ENCODE assay signal across 13 cellular contexts in the genomic region with DNA sequence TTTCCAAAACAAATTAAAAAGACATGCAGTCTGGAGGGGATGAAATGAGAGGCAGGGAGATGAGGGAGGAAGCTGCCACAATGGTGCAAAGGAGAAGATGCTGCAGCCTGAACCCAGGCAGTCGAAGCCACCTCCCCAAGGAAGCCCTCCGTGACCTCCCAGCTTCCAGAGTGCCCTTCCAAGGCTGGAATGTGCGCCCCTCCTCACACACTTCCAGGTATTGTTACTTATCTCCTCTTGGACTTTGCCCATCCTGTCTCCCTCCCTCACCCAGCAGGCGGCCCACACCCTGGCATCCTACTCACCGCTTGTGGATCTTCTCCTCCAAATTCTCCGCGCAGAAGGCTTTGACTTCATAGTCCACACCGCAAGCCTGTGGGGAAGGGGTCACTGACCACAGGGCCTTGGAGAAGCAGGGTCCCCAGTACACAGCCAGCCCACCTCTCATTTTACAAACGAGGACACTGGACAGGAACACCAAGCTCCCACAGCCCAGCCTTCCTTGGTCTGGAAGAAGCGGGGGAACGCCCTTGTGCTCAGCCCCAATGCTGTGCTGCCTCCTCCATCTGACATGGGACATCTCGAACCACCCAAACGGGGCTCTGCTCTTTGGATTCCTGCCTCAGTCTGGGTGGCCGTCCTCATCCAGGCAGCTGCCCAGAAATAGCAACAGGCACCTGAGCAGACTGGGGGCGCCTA. TPM values are rescaled to one million over a fixed set of nuclear protein-coding genes. Genes with fewer than 3 reads are reported as not detected.
DNase-seq lines count a peak whose midpoint lies in the region; ATAC-seq and TF ChIP-seq lines count a peak whose summit lies in the region.
"Had no signal": no experiment of that assay in that cellular context is flagged by ENCODE, and none has a peak within 500 bp of the region (broad histone marks: within the 10 kb centered on the region; RNA-seq: fewer than 3 reads in every experiment).

No MANE protein-coding gene starts in this region.

- intact Hi-C loops in mucosa of descending colon (cut with DNase I, micrococcal nuclease) (loop anchor here (5.0 kb wide), 1 partner anchor 106 kb away; no protein-coding TSS in a partner anchor), vagina (cut with DNase I) (loop anchor here (5.0 to 10.0 kb wide), 2 partner anchors 36 to 244 kb away; a partner anchor contains a TSS)

- TF ChIP-seq CTCF in endothelial cell (IDR thresholded peaks at IDR 0.05; ENCODE audit: unreplicated experiment) (no peak), mucosa of descending colon (IDR thresholded peaks at IDR 0.05) (no peak), vagina (IDR thresholded peaks at IDR 0.05) (no peak)

- POLR2A ChIA-PET in activated naive CD8-positive, alpha-beta T cell treated with anti-CD3 and anti-CD28 coated beads, Interleukin-2, amount 10 ng/mL, durations not matched to agents 7 days and 5 days (lab: Charles Lee), result interaction anchor here (1.2 to 1.4 kb wide), 2 partner anchors 71 to 103 kb away, joined by 7 to 8 read pairs; no protein-coding TSS in a partner anchor

- H3K36me3 Mint-ChIP-seq in activated naive CD8-positive, alpha-beta T cell treated with anti-CD3 and anti-CD28 coated beads, Interleukin-2, amount 10 ng/mL, durations not matched to agents 7 days and 5 days, result peaks cover 18% of the 10 kb centered on the region
- H3K36me3 Mint-ChIP-seq in activated naive CD8-positive, alpha-beta T cell treated with anti-CD3 and anti-CD28 coated beads, Interleukin-2, amount 50 U/mL, for 24 hours (ENCODE audit: low read depth), result peaks cover 4% of the 10 kb centered on the region
- H3K36me3 Mint-ChIP-seq in endothelial cell (ENCODE audit: low read depth, unreplicated experiment), result peaks cover 57% of the 10 kb centered on the region

- no peaks in the 10 kb centered on the region for H3K9me3 Mint-ChIP-seq in activated naive CD8-positive, alpha-beta T cell treated with anti-CD3 and anti-CD28 coated beads, Interleukin-2, amount 10 ng/mL, durations not matched to agents 7 days and 5 days
- no peaks in the 10 kb centered on the region for H3K9me3 Mint-ChIP-seq in activated naive CD8-positive, alpha-beta T cell treated with anti-CD3 and anti-CD28 coated beads, Interleukin-2, amount 50 U/mL, for 24 hours
- no peaks in the 10 kb centered on the region for H3K9me3 Mint-ChIP-seq in endothelial cell (ENCODE audit: unreplicated experiment)
- H3K9me3 Mint-ChIP-seq: activated CD4-positive, alpha-beta memory T cell treated with anti-CD3 and anti-CD28 coated beads for 36 hours; IgD-negative memory B cell; memory B cell had no signal

- H3K4me1 Mint-ChIP-seq in activated naive CD8-positive, alpha-beta T cell treated with anti-CD3 and anti-CD28 coated beads, Interleukin-2, amount 10 ng/mL, durations not matched to agents 7 days and 5 days, result peaks cover 27% of the 10 kb centered on the region
- peaks cover 18% of the 10 kb centered on the region for H3K4me1 Mint-ChIP-seq in activated naive CD8-positive, alpha-beta T cell treated with anti-CD3 and anti-CD28 coated beads, Interleukin-2, amount 50 U/mL, for 24 hours
- peaks cover 43% of the 10 kb centered on the region for H3K4me1 Mint-ChIP-seq in endothelial cell (ENCODE audit: unreplicated experiment)

- peak overlapping the region; percentile 20 for H3K27ac ChIP-seq in vagina
- H3K27ac ChIP-seq: ovary, SJCRH30 had no signal

- H3K4me3 ChIP-seq in mucosa of descending colon (no peak overlapping the region), vagina (no peak overlapping the region)
- H3K4me3 ChIP-seq: ovary, SJCRH30 had no signal

- no peaks in the 10 kb centered on the region for H3K27me3 Mint-ChIP-seq in activated naive CD8-positive, alpha-beta T cell treated with anti-CD3 and anti-CD28 coated beads, Interleukin-2, amount 10 ng/mL, durations not matched to agents 7 days and 5 days
- H3K27me3 Mint-ChIP-seq in activated naive CD8-positive, alpha-beta T cell treated with anti-CD3 and anti-CD28 coated beads, Interleukin-2, amount 50 U/mL, for 24 hours, result no peaks in the 10 kb centered on the region
- peaks cover 13% of the 10 kb centered on the region for H3K27me3 Mint-ChIP-seq in endothelial cell (ENCODE audit: unreplicated experiment)
- H3K27me3 Mint-ChIP-seq: activated CD4-positive, alpha-beta memory T cell treated with anti-CD3 and anti-CD28 coated beads for 36 hours; memory B cell had no signal

- peak overlapping the region; percentile 74 for H3K27ac Mint-ChIP-seq in activated naive CD8-positive, alpha-beta T cell treated with anti-CD3 and anti-CD28 coated beads, Interleukin-2, amount 10 ng/mL, durations not matched to agents 7 days and 5 days
- H3K27ac Mint-ChIP-seq in activated naive CD8-positive, alpha-beta T cell treated with anti-CD3 and anti-CD28 coated beads, Interleukin-2, amount 50 U/mL, for 24 hours, result no peak overlapping the region
- H3K27ac Mint-ChIP-seq in endothelial cell (ENCODE audit: unreplicated experiment), result peak overlapping the region; percentile 79
- H3K27ac Mint-ChIP-seq: memory B cell had no signal

- no peak overlapping the region for H3K4me3 Mint-ChIP-seq in activated naive CD8-positive, alpha-beta T cell treated with anti-CD3 and anti-CD28 coated beads, Interleukin-2, amount 10 ng/mL, durations not matched to agents 7 days and 5 days
- no peak overlapping the region for H3K4me3 Mint-ChIP-seq in activated naive CD8-positive, alpha-beta T cell treated with anti-CD3 and anti-CD28 coated beads, Interleukin-2, amount 50 U/mL, for 24 hours
- peak overlapping the region; percentile 76 for H3K4me3 Mint-ChIP-seq in endothelial cell (ENCODE audit: unreplicated experiment)
- H3K4me3 Mint-ChIP-seq: activated CD4-positive, alpha-beta memory T cell treated with anti-CD3 and anti-CD28 coated beads for 36 hours; IgD-negative memory B cell; memory B cell had no signal

- no peak for TF ChIP-seq POLR2A in vagina (IDR thresholded peaks at IDR 0.05)

- H3K9me3 ChIP-seq in mucosa of descending colon (no peaks in the 10 kb centered on the region), vagina (no peaks in the 10 kb centered on the region)
- H3K9me3 ChIP-seq: ovary, SJCRH30 had no signal

- ATAC-seq in activated naive CD8-positive, alpha-beta T cell treated with anti-CD3 and anti-CD28 coated beads, Interleukin-2, amount 10 ng/mL, durations not matched to agents 7 days and 5 days (ENCODE audit: low read depth), result no peak
- no peak for ATAC-seq in activated naive CD8-positive, alpha-beta T cell treated with anti-CD3 and anti-CD28 coated beads, Interleukin-2, amount 50 U/mL, for 24 hours
- ATAC-seq in mucosa of descending colon, result peak; percentile 62

- H3K4me1 ChIP-seq in mucosa of descending colon (ENCODE audit: low read depth) (peaks cover 5% of the 10 kb centered on the region), vagina (no peaks in the 10 kb centered on the region)
- H3K4me1 ChIP-seq: SJCRH30 had no signal

- no peaks in the 10 kb centered on the region for H3K36me3 ChIP-seq in mucosa of descending colon (ENCODE audit: low read depth)
- H3K36me3 ChIP-seq in vagina, result peaks cover 0 to 34% of the 10 kb centered on the region in 2 donors
- H3K36me3 ChIP-seq: ovary had no signal

- DNase-seq in activated naive CD8-positive, alpha-beta T cell treated with anti-CD3 and anti-CD28 coated beads, Interleukin-2, amount 10 ng/mL, durations not matched to agents 7 days and 5 days, result no peak
- no peak for DNase-seq in activated naive CD8-positive, alpha-beta T cell treated with anti-CD3 and anti-CD28 coated beads, Interleukin-2, amount 50 U/mL, for 24 hours
- DNase-seq in endothelial cell (ENCODE audit: low spot score) (peak; percentile 48), mucosa of descending colon (peak in 2 of 3 donors; percentile 33 to 50), vagina (ENCODE audit: extremely low spot score in 2 of 2) (no peak), NCI-H524 treated with DMSO at 0.1 percent for 48 hours (lab: John Stamatoyannopoulos, UW) (no peak), SKM-1 (lab: John Stamatoyannopoulos, UW; ENCODE audit: unreplicated experiment) (no peak)
- DNase-seq in activated CD4-positive, alpha-beta T cell treated with anti-CD3 and anti-CD28 coated beads for 1 hour, result no peak

- H3K27me3 ChIP-seq in vagina, result no peaks in the 10 kb centered on the region
- H3K27me3 ChIP-seq: ovary, SJCRH30 had no signal

RNA-seq across cellular contexts. Expression of a gene that starts 40.3 kb away (rescaled TPM):
- under 1 TPM; 0.14 to 0.28 TPM for total RNA-seq in activated naive CD8-positive, alpha-beta T cell treated with anti-CD3 and anti-CD28 coated beads, Interleukin-2, amount 10 ng/mL, durations not matched to agents 7 days and 5 days
- total RNA-seq in endothelial cell (ENCODE audit: unreplicated experiment), result 7.0 TPM
- total RNA-seq in mucosa of descending colon, result under 1 TPM in 2 of 3 donors, not detected in 1; 0.17 to 0.57 TPM
- 1.7 TPM for total RNA-seq in vagina
- total RNA-seq: SJCRH30 had no signal

Comparison
In these comparisons a context has a peak if more than half of its experiments do, and no peak if none do; other contexts are left out.
1. DNase-seq: peak in endothelial cell (single experiment) and mucosa of descending colon (2 of 3); none in activated naive CD8-positive, alpha-beta T cell treated with anti-CD3 and anti-CD28 coated beads, Interleukin-2, amount 10 ng/mL, durations not matched to agents 7 days and 5 days (single experiment), activated naive CD8-positive, alpha-beta T cell treated with anti-CD3 and anti-CD28 coated beads, Interleukin-2, amount 50 U/mL, for 24 hours (single experiment), vagina (0 of 2), NCI-H524 treated with DMSO at 0.1 percent for 48 hours (single experiment), SKM-1 (single experiment) and activated CD4-positive, alpha-beta T cell treated with anti-CD3 and anti-CD28 coated beads for 1 hour (single experiment).